In the genomic region with DNA sequence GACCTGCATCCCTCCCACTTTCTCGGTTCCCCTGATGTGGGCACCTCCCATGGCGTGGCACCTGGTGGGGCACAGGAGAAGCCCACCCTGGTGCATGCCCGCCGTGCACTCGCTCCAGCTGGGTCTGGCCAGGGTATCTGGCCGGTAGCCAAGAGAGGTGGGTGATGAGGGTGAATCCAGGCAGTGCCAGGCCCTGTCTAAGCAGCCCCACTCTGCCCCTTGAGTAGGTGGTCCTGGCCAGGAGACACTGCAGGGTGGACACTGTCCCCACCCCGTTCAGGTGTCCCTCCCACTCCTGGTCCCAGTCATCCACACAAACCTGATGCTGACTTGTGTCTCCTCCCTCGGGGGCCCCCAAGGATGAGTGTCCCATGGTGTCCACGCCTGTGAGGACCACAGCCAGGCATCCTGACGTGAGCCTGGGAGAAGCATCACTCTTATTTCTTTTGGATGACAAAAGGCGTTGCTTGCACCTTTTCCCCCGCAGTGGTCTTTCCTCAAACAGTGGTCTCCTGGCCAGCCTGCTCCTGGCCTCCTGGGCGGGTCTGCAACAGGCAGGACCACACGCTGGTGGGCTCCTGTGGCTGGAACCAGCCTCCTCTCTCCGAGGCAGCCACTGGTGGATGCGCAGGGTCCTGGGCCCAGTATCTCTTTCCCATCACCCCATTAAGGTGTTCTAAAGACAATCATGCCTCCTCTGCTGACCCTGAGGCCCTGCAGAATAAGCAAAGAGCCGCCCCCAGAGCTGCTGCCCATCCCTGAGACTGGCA, we compare ENCODE assay signal across 27 cellular contexts.
"Had no signal": no experiment of that assay in that cellular context is flagged by ENCODE, and none has a peak within 500 bp of the region (broad histone marks: within the 10 kb centered on the region; RNA-seq: fewer than 3 reads in every experiment).

No MANE protein-coding gene starts in this region.

- H3K4me3 Mint-ChIP-seq: activated CD8-positive, alpha-beta memory T cell treated with anti-CD3 and anti-CD28 coated beads, Interleukin-2, amount 10 ng/mL, durations not matched to agents 7 days and 5 days; activated CD8-positive, alpha-beta T cell treated with anti-CD3 and anti-CD28 coated beads, Interleukin-2, amount 10 ng/mL, durations not matched to agents 7 days and 5 days; activated naive CD8-positive, alpha-beta T cell treated with anti-CD3 and anti-CD28 coated beads for 36 hours; activated T-helper 1 cell treated with anti-CD3 and anti-CD28 coated beads, Interleukin-12 subunit alpha, Interleukin-12 subunit beta, Interleukin-2, Interleukin-4 antibody, amounts not matched to agents 30 ng/mL and 10 ng/mL and 1 ng/mL, durations not matched to agents 14 hours and 24 hours and 36 hours; naive thymus-derived CD8-positive, alpha-beta T cell; neural crest cell; stimulated activated memory B cell treated with anti-CD40 and anti-IgM and Interleukin-4, amounts not matched to agents 10 μg/mL and 1 μg/mL and 100 μg/mL, for 72 hours; stimulated activated naive CD8-positive, alpha-beta T cell treated with anti-CD3 and anti-CD28 coated beads, Interleukin-15, amount 100 ng/mL, for 72 hours; type B pancreatic cell; WTC11 had no signal

- H3K4me1 Mint-ChIP-seq: activated CD8-positive, alpha-beta memory T cell treated with anti-CD3 and anti-CD28 coated beads, Interleukin-2, amount 10 ng/mL, durations not matched to agents 7 days and 5 days; neural crest cell; stimulated activated memory B cell treated with anti-CD40 and anti-IgM and Interleukin-4, amounts not matched to agents 10 μg/mL and 1 μg/mL and 100 μg/mL, for 72 hours; WTC11 had no signal

- H3K27ac Mint-ChIP-seq: activated CD8-positive, alpha-beta memory T cell treated with anti-CD3 and anti-CD28 coated beads, Interleukin-2, amount 10 ng/mL, durations not matched to agents 7 days and 5 days; activated CD8-positive, alpha-beta T cell treated with anti-CD3 and anti-CD28 coated beads, Interleukin-2, amount 10 ng/mL, durations not matched to agents 7 days and 5 days; activated naive CD8-positive, alpha-beta T cell treated with anti-CD3 and anti-CD28 coated beads for 36 hours; activated T-helper 1 cell treated with anti-CD3 and anti-CD28 coated beads, Interleukin-12 subunit alpha, Interleukin-12 subunit beta, Interleukin-2, Interleukin-4 antibody, amounts not matched to agents 30 ng/mL and 10 ng/mL and 1 ng/mL, durations not matched to agents 14 hours and 24 hours and 36 hours; naive thymus-derived CD8-positive, alpha-beta T cell; stimulated activated memory B cell treated with anti-CD40 and anti-IgM and Interleukin-4, amounts not matched to agents 10 μg/mL and 1 μg/mL and 100 μg/mL, for 72 hours; stimulated activated naive CD8-positive, alpha-beta T cell treated with anti-CD3 and anti-CD28 coated beads, Interleukin-15, amount 100 ng/mL, for 72 hours; type B pancreatic cell; WTC11 had no signal

- H3K4me3 ChIP-seq: adrenal gland, body of pancreas, colonic mucosa, dorsolateral prefrontal cortex, right lobe of liver had no signal

- H3K27me3 Mint-ChIP-seq: stimulated activated memory B cell treated with anti-CD40 and anti-IgM and Interleukin-4, amounts not matched to agents 10 μg/mL and 1 μg/mL and 100 μg/mL, for 72 hours had no signal

- ATAC-seq: activated CD8-positive, alpha-beta memory T cell treated with anti-CD3 and anti-CD28 coated beads, Interleukin-2, amount 10 ng/mL, durations not matched to agents 7 days and 5 days; activated CD8-positive, alpha-beta T cell treated with anti-CD3 and anti-CD28 coated beads, Interleukin-2, amount 10 ng/mL, durations not matched to agents 7 days and 5 days; body of pancreas; naive thymus-derived CD8-positive, alpha-beta T cell; SK-N-SH treated with all-trans-retinoic acid at 6 μM for 48 hours; stimulated activated memory B cell treated with anti-CD40 and anti-IgM and Interleukin-4, amounts not matched to agents 10 μg/mL and 1 μg/mL and 100 μg/mL, for 72 hours; stimulated activated naive CD8-positive, alpha-beta T cell treated with anti-CD3 and anti-CD28 coated beads, Interleukin-15, amount 100 ng/mL, for 72 hours; WTC11 had no signal

- H3K9me3 ChIP-seq: adrenal gland, body of pancreas, colonic mucosa, right lobe of liver had no signal

- H3K36me3 ChIP-seq: adrenal gland, colonic mucosa, right lobe of liver had no signal

- H3K27me3 ChIP-seq: adrenal gland, body of pancreas, colonic mucosa, right lobe of liver had no signal

- H3K4me1 ChIP-seq: adrenal gland, body of pancreas, colonic mucosa, right lobe of liver had no signal

- H3K27ac ChIP-seq: adrenal gland, body of pancreas, colonic mucosa, dorsolateral prefrontal cortex, right lobe of liver had no signal

- H3K36me3 Mint-ChIP-seq: activated CD8-positive, alpha-beta memory T cell treated with anti-CD3 and anti-CD28 coated beads, Interleukin-2, amount 10 ng/mL, durations not matched to agents 7 days and 5 days; naive thymus-derived CD8-positive, alpha-beta T cell; stimulated activated memory B cell treated with anti-CD40 and anti-IgM and Interleukin-4, amounts not matched to agents 10 μg/mL and 1 μg/mL and 100 μg/mL, for 72 hours; type B pancreatic cell; WTC11 had no signal

- DNase-seq: activated CD8-positive, alpha-beta memory T cell treated with anti-CD3 and anti-CD28 coated beads, Interleukin-2, amount 10 ng/mL, durations not matched to agents 7 days and 5 days; activated CD8-positive, alpha-beta T cell treated with anti-CD3 and anti-CD28 coated beads, Interleukin-2, amount 10 ng/mL, durations not matched to agents 7 days and 5 days; activated gamma-delta T cell treated with Interleukin-2 at 50 U/mL for 16 hours; activated naive CD8-positive, alpha-beta T cell treated with anti-CD3 and anti-CD28 coated beads for 36 hours; activated T-cell treated with anti-CD3 and anti-CD28 coated beads for 4 hours; body of pancreas; colonic mucosa; effector memory CD4-positive, alpha-beta T cell; midbrain; naive thymus-derived CD8-positive, alpha-beta T cell; occipital lobe; small intestine; stimulated activated CD4-positive, alpha-beta T cell treated with anti-CD3 and anti-CD28 coated beads, Interleukin-1b, Interleukin-23, amount 100 ng/mL, for 48 hours; stimulated activated CD4-positive, alpha-beta T cell treated with anti-CD3 and anti-CD28 coated beads, Interleukin-4, amount 100 ng/mL, for 4 hours; stimulated activated CD8-positive, alpha-beta memory T cell treated with anti-CD3 and anti-CD28 coated beads, Interleukin-4, amount 100 ng/mL, for 48 hours; stimulated activated naive CD8-positive, alpha-beta T cell treated with anti-CD3 and anti-CD28 coated beads, Interleukin-15, amount 100 ng/mL, for 72 hours; substantia nigra; T-helper 2 cell had no signal

- H3K9me3 Mint-ChIP-seq: activated T-helper 1 cell treated with anti-CD3 and anti-CD28 coated beads, Interleukin-12 subunit alpha, Interleukin-12 subunit beta, Interleukin-2, Interleukin-4 antibody, amounts not matched to agents 30 ng/mL and 10 ng/mL and 1 ng/mL, durations not matched to agents 14 hours and 24 hours and 36 hours; naive thymus-derived CD8-positive, alpha-beta T cell; neural crest cell; stimulated activated naive CD8-positive, alpha-beta T cell treated with anti-CD3 and anti-CD28 coated beads, Interleukin-15, amount 100 ng/mL, for 72 hours; type B pancreatic cell; WTC11 had no signal
